27 cellular contexts compared by ENCODE assay signal in genomic region chr16:26198221-26198620, GRCh38.
"Had no signal": no experiment of that assay in that cellular context is flagged by ENCODE, and none has a peak within 500 bp of the region (broad histone marks: within the 10 kb centered on the region; RNA-seq: fewer than 3 reads in every experiment).

No MANE protein-coding gene starts in this region.

- H3K9me3 ChIP-seq: esophagus squamous epithelium, neutrophil, prostate gland, stomach, thyroid gland had no signal

- H3K4me3 Mint-ChIP-seq: memory B cell; naive thymus-derived CD4-positive, alpha-beta T cell; nephron; stimulated activated effector memory CD8-positive, alpha-beta T cell treated with anti-CD3 and anti-CD28 coated beads, Interleukin-12 subunit alpha, Interleukin-12 subunit beta, amount 100 ng/mL, for 72 hours had no signal

- H3K27ac ChIP-seq: dorsolateral prefrontal cortex, esophagus squamous epithelium, neutrophil, parathyroid adenoma, prostate gland, sigmoid colon, stomach, thyroid gland had no signal

- H3K4me1 Mint-ChIP-seq: memory B cell; naive thymus-derived CD4-positive, alpha-beta T cell; nephron; stimulated activated effector memory CD8-positive, alpha-beta T cell treated with anti-CD3 and anti-CD28 coated beads, Interleukin-12 subunit alpha, Interleukin-12 subunit beta, amount 100 ng/mL, for 72 hours had no signal

- DNase-seq: cerebellar nuclear complex; dorsolateral prefrontal cortex; effector CD4-positive, alpha-beta T cell; esophagus squamous epithelium; foreskin melanocyte; glutamatergic neuron; heart right ventricle; hippocampal formation; kidney glomerular epithelial cell; left colon; midbrain; naive thymus-derived CD4-positive, alpha-beta T cell; right cardiac atrium; sigmoid colon; stimulated activated CD4-positive, alpha-beta T cell treated with anti-CD3 and anti-CD28 coated beads, Interleukin-2, amount 100 ng/mL, for 24 hours; stimulated activated CD4-positive, alpha-beta T cell treated with anti-CD3 and anti-CD28 coated beads, Interleukin-4, amount 100 ng/mL, for 24 hours; stimulated activated naive CD4-positive, alpha-beta T cell treated with Interleukin-2 at 50 U/mL for 16 hours; stomach; thyroid gland; trophoblast cell had no signal

- H3K4me1 ChIP-seq: esophagus squamous epithelium, parathyroid adenoma, prostate gland, sigmoid colon, stomach had no signal

- H3K36me3 ChIP-seq: esophagus squamous epithelium, heart right ventricle, neutrophil, prostate gland, sigmoid colon, stomach, thyroid gland had no signal

- H3K27me3 Mint-ChIP-seq: memory B cell had no signal

- H2AFZ ChIP-seq: parathyroid adenoma had no signal

- H3K4me3 ChIP-seq: dorsolateral prefrontal cortex, esophagus squamous epithelium, heart right ventricle, lung, prostate gland, sigmoid colon, stomach, thyroid gland had no signal

- H3K27ac Mint-ChIP-seq: memory B cell; nephron; stimulated activated effector memory CD8-positive, alpha-beta T cell treated with anti-CD3 and anti-CD28 coated beads, Interleukin-12 subunit alpha, Interleukin-12 subunit beta, amount 100 ng/mL, for 72 hours had no signal

- H3K79me2 ChIP-seq: parathyroid adenoma had no signal

- H3K27me3 ChIP-seq: esophagus squamous epithelium, heart right ventricle, neutrophil, sigmoid colon, stomach, thyroid gland had no signal

- H3K9me3 Mint-ChIP-seq: nephron had no signal

- ATAC-seq: left colon; naive thymus-derived CD4-positive, alpha-beta T cell; right cardiac atrium; stimulated activated effector memory CD8-positive, alpha-beta T cell treated with anti-CD3 and anti-CD28 coated beads, Interleukin-12 subunit alpha, Interleukin-12 subunit beta, amount 100 ng/mL, for 72 hours had no signal

- H3K9ac ChIP-seq: parathyroid adenoma had no signal

- H3K36me3 Mint-ChIP-seq: memory B cell; stimulated activated effector memory CD8-positive, alpha-beta T cell treated with anti-CD3 and anti-CD28 coated beads, Interleukin-12 subunit alpha, Interleukin-12 subunit beta, amount 100 ng/mL, for 72 hours had no signal
